In the genomic region with DNA sequence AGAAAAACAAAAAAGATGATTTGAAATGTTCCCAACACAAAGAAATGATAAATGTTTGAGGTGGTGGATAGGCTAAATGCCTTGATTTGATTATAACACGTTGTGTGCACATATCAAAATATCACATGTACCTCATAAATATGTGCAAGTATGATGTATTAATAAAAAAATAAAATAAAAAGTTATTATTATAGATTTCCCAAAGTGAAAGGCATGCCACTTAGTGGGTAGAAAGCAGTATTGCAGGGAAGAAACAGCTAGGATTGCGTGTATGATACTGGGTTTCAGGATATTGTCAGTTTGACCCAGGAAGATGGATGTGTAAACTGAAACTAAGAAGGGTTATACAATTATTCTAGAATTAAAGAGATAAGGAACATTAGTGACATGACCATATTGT, we compare ENCODE assay signal across 9 cellular contexts. TPM values are rescaled to one million over a fixed set of nuclear protein-coding genes. Genes with fewer than 3 reads are reported as not detected.
DNase-seq lines count a peak whose midpoint lies in the region; ATAC-seq and TF ChIP-seq lines count a peak whose summit lies in the region.
"Had no signal": no experiment of that assay in that cellular context is flagged by ENCODE, and none has a peak within 500 bp of the region (broad histone marks: within the 10 kb centered on the region; RNA-seq: fewer than 3 reads in every experiment).

No MANE protein-coding gene starts in this region.

- DNase-seq in DMS114 treated with DMSO at 0.1 percent for 48 hours (lab: John Stamatoyannopoulos, UW; ENCODE audit: unreplicated experiment) (peak; percentile 2), KBM-7 (peak; percentile 12), T47D (ENCODE audit: low read depth in 1 of 2, low spot score in 1 of 2) (peak; percentile 29 to 32), mucosa of descending colon (no peak), amygdala (lab: John Stamatoyannopoulos, UW) (no peak), SKM-1 (lab: John Stamatoyannopoulos, UW; ENCODE audit: unreplicated experiment) (no peak), NCI-H187 (lab: John Stamatoyannopoulos, UW) (no peak)
- no peak for DNase-seq in NK-92 treated with Interleukin-12 subunit alpha and Interleukin-12 subunit beta, amount 100 ng/mL, for 24 hours (lab: John Stamatoyannopoulos, UW)
- DNase-seq: activated T-cell treated with anti-CD3 and anti-CD28 coated beads, Interleukin-2, amount 50 U/mL, for 72 hours had no signal

- ATAC-seq in mucosa of descending colon: no peak
- ATAC-seq: activated T-cell treated with anti-CD3 and anti-CD28 coated beads, Interleukin-2, amount 50 U/mL, for 72 hours had no signal

- H3K4me3 ChIP-seq in mucosa of descending colon: no peak overlapping the region

- in situ Hi-C loops in KBM-7 (cut with MboI; ENCODE audit: low pct_unique_long_range_greater_than_20kb, low sequenced_read_pairs): no loop called here
- in situ Hi-C loops in T47D (cut with HindIII; ENCODE audit: low pct_unique_long_range_greater_than_20kb, low sequenced_read_pairs): no loop called here

- peak; percentile 25 for TF ChIP-seq CTCF in mucosa of descending colon (IDR thresholded peaks at IDR 0.05)

- intact Hi-C loops in mucosa of descending colon (cut with DNase I, micrococcal nuclease): no loop called here

- no peaks in the 10 kb centered on the region for H3K9me3 ChIP-seq in mucosa of descending colon

- H3K4me1 ChIP-seq in mucosa of descending colon (ENCODE audit: low read depth): peaks cover 4% of the 10 kb centered on the region

- no peaks in the 10 kb centered on the region for H3K36me3 ChIP-seq in mucosa of descending colon (ENCODE audit: low read depth)

RNA-seq across cellular contexts. Expression of a gene that starts 3.6 kb away (rescaled TPM):
- total RNA-seq in mucosa of descending colon: 10 to 100 TPM; 19.3 to 36.8 (median 19.3) TPM

RNA-seq across cellular contexts. Expression of a gene that starts 28.5 kb away (rescaled TPM):
- total RNA-seq in mucosa of descending colon: under 1 TPM in 1 of 3 donors, not detected in 2; 0.65 TPM
- total RNA-seq: activated T-cell treated with anti-CD3 and anti-CD28 coated beads, Interleukin-2, amount 50 U/mL, for 72 hours had no signal

Comparison
In these comparisons a context has a peak if more than half of its experiments do, and no peak if none do; other contexts are left out.
1. DNase-seq: peak in DMS114 treated with DMSO at 0.1 percent for 48 hours (single experiment), KBM-7 (single experiment) and T47D (2 of 2); none in mucosa of descending colon (0 of 3), amygdala (0 of 56), SKM-1 (single experiment), NK-92 treated with Interleukin-12 subunit alpha and Interleukin-12 subunit beta, amount 100 ng/mL, for 24 hours (single experiment) and NCI-H187 (0 of 2).